20 cellular contexts compared by ENCODE assay signal in the genomic region with DNA sequence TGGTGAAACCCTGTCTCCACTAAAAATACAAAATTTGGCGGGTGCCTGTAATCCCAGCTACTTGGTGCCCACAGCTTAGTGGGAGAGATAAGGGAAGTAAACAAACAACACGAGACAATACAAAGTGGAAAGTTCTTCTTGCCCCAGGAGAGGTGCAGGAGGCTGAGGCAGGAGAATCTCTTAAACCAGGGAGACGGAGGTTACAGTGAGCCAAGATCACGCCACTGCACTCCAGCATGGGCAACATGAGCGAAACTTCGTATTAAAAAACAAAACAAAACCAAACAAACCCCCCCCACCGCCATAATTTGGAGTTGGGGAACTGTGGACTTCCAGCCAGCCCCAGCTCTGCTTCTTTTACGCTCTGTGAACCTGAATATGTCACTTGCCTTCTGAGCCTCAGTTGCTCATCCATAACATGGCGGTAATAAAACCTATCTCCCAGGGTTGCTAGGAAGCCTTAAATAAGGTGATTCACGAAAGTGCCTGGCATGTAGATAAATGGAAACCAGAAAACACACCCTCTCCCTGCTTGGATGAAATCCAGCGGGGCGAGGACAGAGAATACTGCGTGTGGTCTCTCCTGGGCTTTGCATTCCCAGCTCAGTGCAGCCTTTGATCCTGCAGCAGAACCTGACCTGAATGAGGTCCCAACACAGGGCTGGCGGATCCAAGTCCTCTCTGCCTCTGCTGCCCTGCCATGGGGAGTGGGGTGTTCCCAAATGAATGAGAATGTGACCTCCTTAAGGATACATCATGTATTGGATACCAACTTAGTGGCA. TPM values are rescaled to one million over a fixed set of nuclear protein-coding genes. Genes with fewer than 3 reads are reported as not detected.
DNase-seq lines count a peak whose midpoint lies in the region; ATAC-seq, FAIRE-seq and TF ChIP-seq lines count a peak whose summit lies in the region.
"Had no signal": no experiment of that assay in that cellular context is flagged by ENCODE, and none has a peak within 500 bp of the region (broad histone marks: within the 10 kb centered on the region; RNA-seq: fewer than 3 reads in every experiment).

No MANE protein-coding gene starts in this region.

- 57% methylated on average over 14 of the region's 14 CpGs for WGBS in K562 (ENCODE audit: insufficient coverage, low coverage, missing lambda C conversion rate)
- WGBS in right lobe of liver (ENCODE audit: insufficient coverage, low coverage, low lambda C conversion rate, missing lambda C conversion rate), result 30% methylated on average over 13 of the region's 14 CpGs

- H3K9me3 ChIP-seq in Caco-2 (no peaks in the 10 kb centered on the region), K562 (replicated peaks; ENCODE audit: control insufficient read depth, insufficient read depth, low read depth, low read length) (no peaks in the 10 kb centered on the region), right lobe of liver (no peaks in the 10 kb centered on the region), uterus (no peaks in the 10 kb centered on the region)

- DNase-seq in Caco-2 (no peak), NCI-H345 (lab: John Stamatoyannopoulos, UW) (peak; percentile 55), K562 (ENCODE audit: extremely low read depth in 1 of 4, low spot score in 3 of 4) (no peak), right lobe of liver (peak in 1 of 3 donors; percentile 75), SHP77 treated with DMSO at 0.1 percent for 48 hours (lab: John Stamatoyannopoulos, UW) (no peak), uterus (no peak), NCI-H446 treated with DMSO at 0.1 percent for 48 hours (lab: John Stamatoyannopoulos, UW) (no peak)
- DNase-seq: activated CD8-positive, alpha-beta memory T cell treated with anti-CD3 and anti-CD28 coated beads, Interleukin-2, amount 50 U/mL, for 4 hours; activated gamma-delta T cell treated with Interleukin-2 at 50 U/mL for 16 hours; GOT3; MM.1S; NCI-H187 treated with DMSO at 0.1 percent for 48 hours; retina had no signal

- peak; percentile 56 for FAIRE-seq in K562 (lab: Jason Lieb, UNC)
- FAIRE-seq: colon, GM12891 had no signal

- CTCF ChIA-PET in Caco-2 (lab: Charles Lee), result interaction anchor here (0.7 to 1.1 kb wide), 3 partner anchors 9 to 55 kb away, joined by 3 read pairs; no protein-coding TSS in a partner anchor
- CTCF ChIA-PET in K562 (lab: Yijun Ruan, JAX; ENCODE audit: low intra/inter-chr PET ratio), result interaction anchor here (1.6 to 2.0 kb wide), 2 partner anchors 120 to 241 kb away, joined by 6 to 7 read pairs; no protein-coding TSS in a partner anchor

- no peaks in the 10 kb centered on the region for H3K79me2 ChIP-seq in K562 (ENCODE audit: control insufficient read depth, insufficient read depth, low read length)

- H2AFZ ChIP-seq in K562 (ENCODE audit: low read depth, low read length), result no peak overlapping the region

- no peak overlapping the region for H3K4me3 ChIP-seq in Caco-2 (ENCODE audit: low read depth, low read length)
- no peak overlapping the region for H3K4me3 ChIP-seq in K562
- no peak overlapping the region for H3K4me3 ChIP-seq in right lobe of liver
- H3K4me3 ChIP-seq in uterus, result no peak overlapping the region

- no peak overlapping the region for H3K4me3 Mint-ChIP-seq in Caco-2 (ENCODE audit: unreplicated experiment)
- H3K4me3 Mint-ChIP-seq: memory B cell had no signal

- in situ Hi-C loops in K562 (cut with MboI), result no loop called here

- no peak overlapping the region for H3K4me2 ChIP-seq in K562 (ENCODE audit: insufficient read depth, low read length)

- intact Hi-C loops in Caco-2 (cut with micrococcal nuclease; ENCODE audit: unreplicated experiment), result loop anchor here (1.0 to 2.0 kb wide), 2 partner anchors 15 to 53 kb away; partner anchors contain the start of gene VPS37D
- intact Hi-C loops in K562 (cut with micrococcal nuclease), result loop anchor here (2.0 to 5.0 kb wide), 2 partner anchors 55 to 238 kb away; no protein-coding TSS in a partner anchor
- intact Hi-C loops in right lobe of liver (cut with DNase I), result loop anchor here in 1 of 2 donors (5.0 kb wide), 1 partner anchor 48 kb away; no protein-coding TSS in a partner anchor
- intact Hi-C loops in uterus (cut with DNase I; ENCODE audit: low total_unique reads), result no loop called here

- no peaks in the 10 kb centered on the region for H3K9me3 Mint-ChIP-seq in Caco-2 (ENCODE audit: unreplicated experiment)
- H3K9me3 Mint-ChIP-seq: memory B cell had no signal

- no peaks in the 10 kb centered on the region for H3K9me1 ChIP-seq in K562 (ENCODE audit: control insufficient read depth, insufficient read depth, low read length)

- no peak for TF ChIP-seq RAD21 in K562 (CRISPR knock-in tag; conservative IDR thresholded peaks at IDR 0.05 in 1 of 2, IDR thresholded peaks at IDR 0.05 in 1 of 2)

- H3K36me3 Mint-ChIP-seq in Caco-2 (ENCODE audit: insufficient read depth, unreplicated experiment), result no peaks in the 10 kb centered on the region
- H3K36me3 Mint-ChIP-seq: memory B cell had no signal

- peaks cover 8% of the 10 kb centered on the region for H3K4me1 Mint-ChIP-seq in Caco-2 (ENCODE audit: low read depth, unreplicated experiment)

- ATAC-seq in K562, result no peak
- ATAC-seq in right lobe of liver, result peak; percentile 9 to 51 (median 41)
- no peak for ATAC-seq in GM18519 (IDR thresholded peaks at IDR 0.05; ENCODE audit: low FRiP score, unreplicated experiment)
- ATAC-seq: activated CD4-positive, CD25-positive, alpha-beta regulatory T cell treated with anti-CD3 and anti-CD28 coated beads, Interleukin-2, amount 50 U/mL, for 24 hours; Panc1 had no signal

- H3K27me3 ChIP-seq in Caco-2 (replicated peaks; ENCODE audit: control insufficient read depth, insufficient read depth, low read length), result no peaks in the 10 kb centered on the region
- H3K27me3 ChIP-seq in K562 (ENCODE audit: control insufficient read depth in 2 of 2, insufficient read depth in 2 of 2, low read length in 2 of 2), result no peaks in the 10 kb centered on the region
- H3K27me3 ChIP-seq in right lobe of liver, result no peaks in the 10 kb centered on the region
- H3K27me3 ChIP-seq in uterus, result no peaks in the 10 kb centered on the region

- no peaks in the 10 kb centered on the region for H3K27me3 Mint-ChIP-seq in Caco-2 (ENCODE audit: insufficient read depth, unreplicated experiment)

- peak overlapping the region in 1 of 2 experiments; percentile 79; a peak in 1 of 4 replicates for H3K9ac ChIP-seq in K562 (ENCODE audit: insufficient read depth in 1 of 2, low read depth in 2 of 2, low read length in 2 of 2)

- no peaks in the 10 kb centered on the region; the same call in 1 of the 2 replicates for H3K36me3 ChIP-seq in Caco-2 (ENCODE audit: control insufficient read depth, insufficient read depth, low read length)
- H3K36me3 ChIP-seq in K562 (ENCODE audit: control insufficient read depth, insufficient read depth, low read length), result peaks cover 6% of the 10 kb centered on the region; the same call in 2 of the 3 replicates
- H3K36me3 ChIP-seq in right lobe of liver, result peaks cover 0 to 47% (median 20%) of the 10 kb centered on the region in 4 donors
- H3K36me3 ChIP-seq in uterus, result no peaks in the 10 kb centered on the region

- TF ChIP-seq EP300 in K562 (IDR thresholded peaks at IDR 0.05; ENCODE audit: low read length), result no peak

- BruUV-seq in Caco-2 (replicated peaks; lab: Mats Ljungman, UMichigan), result no TSS peak
- TSS peak; percentile 34 for BruUV-seq in K562 (replicated peaks; lab: Mats Ljungman, UMichigan)

- no peak overlapping the region for H3K27ac ChIP-seq in K562 (ENCODE audit: extremely low read depth, low read depth, low read length)
- peak overlapping the region in 2 of 3 donors; percentile 82 to 91 for H3K27ac ChIP-seq in right lobe of liver
- H3K27ac ChIP-seq in uterus, result no peak overlapping the region

- POLR2A ChIA-PET in Caco-2 (lab: Charles Lee), result no interaction called here
- POLR2A ChIA-PET in K562 (lab: Yijun Ruan, JAX), result interaction anchor here (0.6 to 1.9 kb wide), 7 partner anchors 10 to 151 kb away, joined by 3 to 12 read pairs (median 3); partner anchors contain the start of gene MLXIPL

- peaks cover 8% of the 10 kb centered on the region for H4K20me1 ChIP-seq in K562 (replicated peaks; ENCODE audit: control insufficient read depth, insufficient read depth, low read length)

- TF ChIP-seq CTCF in Caco-2 (IDR thresholded peaks at IDR 0.05; ENCODE audit: insufficient read depth in 1 of 2, low read depth in 1 of 2, low read length in 1 of 2, severe bottlenecking in 1 of 2, unreplicated experiment in 1 of 2) (no peak), K562 (IDR thresholded peaks at IDR 0.05 in 2 of 3, conservative IDR thresholded peaks at IDR 0.05 in 1 of 3; ENCODE audit: insufficient read depth in 2 of 3, low read depth in 1 of 3, low read length in 3 of 3) (no peak), right lobe of liver (IDR thresholded peaks at IDR 0.05) (no peak), uterus (IDR thresholded peaks at IDR 0.05) (no peak)

- no peak for TF ChIP-seq POLR2A in K562 (conservative IDR thresholded peaks at IDR 0.05)
- no peak for TF ChIP-seq POLR2A in right lobe of liver (IDR thresholded peaks at IDR 0.05)
- no peak for TF ChIP-seq POLR2A in uterus (IDR thresholded peaks at IDR 0.05)

- peak overlapping the region; percentile 50 for H3K27ac Mint-ChIP-seq in Caco-2 (ENCODE audit: unreplicated experiment)
- H3K27ac Mint-ChIP-seq: memory B cell had no signal

- H3K4me1 ChIP-seq in Caco-2, result peaks cover 22% of the 10 kb centered on the region
- H3K4me1 ChIP-seq in K562 (replicated peaks in 1 of 2; ENCODE audit: control insufficient read depth in 2 of 2, insufficient read depth in 2 of 2, low read length in 2 of 2), result peaks cover 27 to 39% of the 10 kb centered on the region in 2 experiments
- H3K4me1 ChIP-seq in right lobe of liver, result peaks cover 0 to 94% (median 41%) of the 10 kb centered on the region in 4 donors
- H3K4me1 ChIP-seq in uterus, result no peaks in the 10 kb centered on the region

RNA-seq across cellular contexts. Expression of gene MLXIPL, which starts 10.2 kb away (rescaled TPM):
- total RNA-seq in Caco-2 (2022) (15.6 and 19.8 TPM in 2 replicates), K562 (2014; rRNA removed) (6.0 and 8.9 TPM in 2 replicates), K562 (2014; rRNA removed; fragmentation: Illumina TruSeq; extraction: Trizol) (0.61 and 0.91 TPM in 2 replicates), K562 (2015; rRNA removed; fragmentation: Illumina TruSeq; extraction: Trizol) (1.4 and 1.7 TPM in 2 replicates), K562 (2021) (10.2 and 11.8 TPM in 2 replicates), right lobe of liver (100 to 1,000 TPM in 5 of 6 experiments, 10 to 100 TPM in 1; 53.5 to 552 (median 225) TPM), uterus (1 to 10 TPM in 2 of 4 donors, not detected in 2; 1.7 to 1.9 TPM)
- 12.6 and 32.2 TPM in 2 replicates for total RNA-seq in K562 (2011; cell fraction: chromatin; rRNA removed; ENCODE audit: low replicate concordance)
- total RNA-seq in K562 (2011; cell fraction: nucleolus; rRNA removed), result 12.8 and 16.5 TPM in 2 replicates
- total RNA-seq in K562 (2011; cell fraction: nucleoplasm; rRNA removed), result 14.2 and 15.9 TPM in 2 replicates
- polyA plus RNA-seq in K562 (2011; rRNA removed) (0.59 and 3.4 TPM in 2 replicates), K562 (2014; fragmentation: Illumina TruSeq; extraction: Trizol) (2.7 and 4.4 TPM in 2 replicates), K562 (2014; fragmentation: Nextera tagmentation; extraction: Ambion mirVana) (under 1 TPM; 0.11 to 0.17 TPM), K562 (2014; rRNA removed) (11.1 and 18.4 TPM in 2 replicates)
- 1.5 and 1.7 TPM in 2 replicates for polyA plus RNA-seq in K562 (2011; cell fraction: cytosol; rRNA removed)
- 22.7 and 25.6 TPM in 2 replicates for polyA plus RNA-seq in K562 (2011; cell fraction: nucleus; rRNA removed)
- 5.1 and 47.6 TPM in 2 replicates for polyA plus RNA-seq in K562 (2012)
- 0.39 and 0.69 TPM in 2 replicates for polyA minus RNA-seq in K562 (2011; rRNA and poly(A)+ RNA removed)
- polyA minus RNA-seq in K562 (2011; cell fraction: cytosol; rRNA and poly(A)+ RNA removed), result 1.3 and 2.9 TPM in 2 replicates
- polyA minus RNA-seq in K562 (2011; cell fraction: nucleus; rRNA and poly(A)+ RNA removed), result 6.7 and 13.7 TPM in 2 replicates
- total RNA-seq: T-helper 1 cell treated with Interleukin-12 subunit alpha and Interleukin-12 subunit beta and Interleukin-4 antibody, amounts not matched to agents 30 ng/mL and 1 ng/mL, for 36 hours had no signal

RNA-seq across cellular contexts. Expression of gene TBL2, which starts 35.8 kb away (rescaled TPM):
- total RNA-seq in Caco-2 (2022) (74.8 and 76.8 TPM in 2 replicates), K562 (2014; rRNA removed) (82.1 and 123 TPM in 2 replicates), K562 (2014; rRNA removed; fragmentation: Illumina TruSeq; extraction: Trizol) (40.0 and 42.0 TPM in 2 replicates), K562 (2015; rRNA removed; fragmentation: Illumina TruSeq; extraction: Trizol) (54.1 and 60.6 TPM in 2 replicates), K562 (2021) (70.3 and 70.8 TPM in 2 replicates), right lobe of liver (10 to 100 TPM; 12.3 to 31.1 (median 16.6) TPM), uterus (100 to 1,000 TPM in 1 of 4 donors, 10 to 100 TPM in 3; 21.5 to 106 (median 50.9) TPM)
- total RNA-seq in K562 (2011; cell fraction: chromatin; rRNA removed; ENCODE audit: low replicate concordance), result 126 and 292 TPM in 2 replicates
- 220 and 224 TPM in 2 replicates for total RNA-seq in K562 (2011; cell fraction: nucleolus; rRNA removed)
- 142 and 163 TPM in 2 replicates for total RNA-seq in K562 (2011; cell fraction: nucleoplasm; rRNA removed)
- polyA plus RNA-seq in K562 (2011; rRNA removed) (47.7 and 49.2 TPM in 2 replicates), K562 (2014; fragmentation: Illumina TruSeq; extraction: Trizol) (43.8 and 48.8 TPM in 2 replicates), K562 (2014; fragmentation: Nextera tagmentation; extraction: Ambion mirVana) (1 to 10 TPM; 2.5 to 3.0 TPM), K562 (2014; rRNA removed) (61.5 and 67.3 TPM in 2 replicates)
- polyA plus RNA-seq in K562 (2011; cell fraction: cytosol; rRNA removed), result 48.9 and 107 TPM in 2 replicates
- 45.7 and 87.5 TPM in 2 replicates for polyA plus RNA-seq in K562 (2011; cell fraction: nucleus; rRNA removed)
- 51.9 and 71.5 TPM in 2 replicates for polyA plus RNA-seq in K562 (2012)
- polyA minus RNA-seq in K562 (2011; rRNA and poly(A)+ RNA removed), result 57.4 and 92.0 TPM in 2 replicates
- polyA minus RNA-seq in K562 (2011; cell fraction: cytosol; rRNA and poly(A)+ RNA removed), result 81.1 and 112 TPM in 2 replicates
- 51.6 and 57.1 TPM in 2 replicates for polyA minus RNA-seq in K562 (2011; cell fraction: nucleus; rRNA and poly(A)+ RNA removed)

RNA-seq across cellular contexts. Expression of gene VPS37D, which starts 53.5 kb away (rescaled TPM):
- total RNA-seq in Caco-2 (2022) (1.9 and 2.7 TPM in 2 replicates), K562 (2014; rRNA removed) (2.3 and 2.5 TPM in 2 replicates), K562 (2014; rRNA removed; fragmentation: Illumina TruSeq; extraction: Trizol) (0.26 TPM in 1 of 2 replicates, not detected in the other), K562 (2015; rRNA removed; fragmentation: Illumina TruSeq; extraction: Trizol) (0.25 and 0.38 TPM in 2 replicates), K562 (2021) (1.1 and 1.3 TPM in 2 replicates), right lobe of liver (1 to 10 TPM; 1.2 to 3.0 (median 2.2) TPM), uterus (1 to 10 TPM in 3 of 4 donors, not detected in 1; 6.7 to 9.3 (median 8.8) TPM)
- 1.3 TPM in 1 of 2 replicates, not detected in the other for total RNA-seq in K562 (2011; cell fraction: chromatin; rRNA removed; ENCODE audit: low replicate concordance)
- total RNA-seq in K562 (2011; cell fraction: nucleolus; rRNA removed), result 0.83 and 1.3 TPM in 2 replicates
- 0.76 and 0.88 TPM in 2 replicates for total RNA-seq in K562 (2011; cell fraction: nucleoplasm; rRNA removed)
- polyA plus RNA-seq in K562 (2011; rRNA removed) (0.84 and 1.6 TPM in 2 replicates), K562 (2014; fragmentation: Illumina TruSeq; extraction: Trizol) (0.39 and 0.42 TPM in 2 replicates), K562 (2014; fragmentation: Nextera tagmentation; extraction: Ambion mirVana) (not detected), K562 (2014; rRNA removed) (1.3 and 2.1 TPM in 2 replicates)
- polyA plus RNA-seq in K562 (2011; cell fraction: cytosol; rRNA removed), result 1.8 and 2.7 TPM in 2 replicates
- 1.7 TPM in 2 replicates for polyA plus RNA-seq in K562 (2011; cell fraction: nucleus; rRNA removed)
- 0.70 and 2.2 TPM in 2 replicates for polyA plus RNA-seq in K562 (2012)
- 0.32 TPM in 1 of 2 replicates, not detected in the other for polyA minus RNA-seq in K562 (2011; rRNA and poly(A)+ RNA removed)
- polyA minus RNA-seq in K562 (2011; cell fraction: cytosol; rRNA and poly(A)+ RNA removed), result 1.2 and 1.9 TPM in 2 replicates
- 0.27 and 0.33 TPM in 2 replicates for polyA minus RNA-seq in K562 (2011; cell fraction: nucleus; rRNA and poly(A)+ RNA removed)

RNA-seq across cellular contexts. Expression of gene BCL7B, which starts 56.7 kb away (rescaled TPM):
- total RNA-seq in Caco-2 (2022), result 74.5 and 74.6 TPM in 2 replicates
- total RNA-seq in K562 (2011; cell fraction: chromatin; rRNA removed; ENCODE audit: low replicate concordance), result 35.3 and 79.3 TPM in 2 replicates
- total RNA-seq in K562 (2011; cell fraction: nucleolus; rRNA removed), result 50.1 and 62.0 TPM in 2 replicates
- 53.5 and 56.9 TPM in 2 replicates for total RNA-seq in K562 (2011; cell fraction: nucleoplasm; rRNA removed)
- 26.1 and 27.8 TPM in 2 replicates for total RNA-seq in K562 (2014; rRNA removed)
- 21.4 and 23.0 TPM in 2 replicates for total RNA-seq in K562 (2014; rRNA removed; fragmentation: Illumina TruSeq; extraction: Trizol)
- total RNA-seq in K562 (2015; rRNA removed; fragmentation: Illumina TruSeq; extraction: Trizol), result 30.2 and 32.9 TPM in 2 replicates
- 57.5 and 59.2 TPM in 2 replicates for total RNA-seq in K562 (2021)
- polyA plus RNA-seq in K562 (2011; rRNA removed), result 45.3 and 53.1 TPM in 2 replicates
- 44.7 and 90.9 TPM in 2 replicates for polyA plus RNA-seq in K562 (2011; cell fraction: cytosol; rRNA removed)
- 28.1 and 45.3 TPM in 2 replicates for polyA plus RNA-seq in K562 (2011; cell fraction: nucleus; rRNA removed)
- polyA plus RNA-seq in K562 (2012), result 66.1 and 72.9 TPM in 2 replicates
- 67.8 and 73.2 TPM in 2 replicates for polyA plus RNA-seq in K562 (2014; fragmentation: Illumina TruSeq; extraction: Trizol)
- polyA plus RNA-seq in K562 (2014; fragmentation: Nextera tagmentation; extraction: Ambion mirVana), result 10 to 100 TPM in 1 of 2 experiments, 1 to 10 TPM in 1; 10.0 to 13.4 TPM
- 54.4 and 70.6 TPM in 2 replicates for polyA plus RNA-seq in K562 (2014; rRNA removed)
- polyA minus RNA-seq in K562 (2011; rRNA and poly(A)+ RNA removed), result 23.5 and 40.3 TPM in 2 replicates
- polyA minus RNA-seq in K562 (2011; cell fraction: cytosol; rRNA and poly(A)+ RNA removed), result 27.4 and 33.3 TPM in 2 replicates
- polyA minus RNA-seq in K562 (2011; cell fraction: nucleus; rRNA and poly(A)+ RNA removed), result 13.7 and 15.9 TPM in 2 replicates
- total RNA-seq in right lobe of liver, result 10 to 100 TPM; 19.3 to 45.6 (median 21.3) TPM
- 10 to 100 TPM; 13.8 to 63.5 (median 43.7) TPM for total RNA-seq in uterus

Comparison
In these comparisons a context has a peak if more than half of its experiments do, and no peak if none do; other contexts are left out.
1. ATAC-seq: peak in right lobe of liver (4 of 4); none in K562 (single experiment) and GM18519 (single experiment).
2. H3K27ac ChIP-seq: peak in right lobe of liver (2 of 3); none in K562 (single experiment) and uterus (0 of 2).